In genomic region chr5:171813270-171813669, GRCh38 we compare ENCODE assay signal across 29 cellular contexts. TPM values are rescaled to one million over a fixed set of nuclear protein-coding genes. Genes with fewer than 3 reads are reported as not detected.
DNase-seq lines count a peak whose midpoint lies in the region; ATAC-seq, FAIRE-seq and TF ChIP-seq lines count a peak whose summit lies in the region.
"Had no signal": no experiment of that assay in that cellular context is flagged by ENCODE, and none has a peak within 500 bp of the region (broad histone marks: within the 10 kb centered on the region; RNA-seq: fewer than 3 reads in every experiment).

No MANE protein-coding gene starts in this region.

- WGBS in K562 (ENCODE audit: insufficient coverage, low coverage, missing lambda C conversion rate): 2% methylated on average over 4 of the region's 4 CpGs

- BruUV-seq in K562 (replicated peaks; lab: Mats Ljungman, UMichigan): no TSS peak

- no peak for TF ChIP-seq POLR2A in K562 (conservative IDR thresholded peaks at IDR 0.05)

- no peak for ATAC-seq in K562
- ATAC-seq: GM12878 had no signal

- CTCF ChIA-PET in K562 (lab: Yijun Ruan, JAX; ENCODE audit: low intra/inter-chr PET ratio): no interaction called here

- no peak overlapping the region for H2AFZ ChIP-seq in K562 (ENCODE audit: low read depth, low read length)

- H3K79me2 ChIP-seq in K562 (ENCODE audit: control insufficient read depth, insufficient read depth, low read length): no peaks in the 10 kb centered on the region

- H3K27me3 Mint-ChIP-seq in chondrocyte (ENCODE audit: low read depth): peaks cover 6% of the 10 kb centered on the region

- peaks cover 23 to 36% of the 10 kb centered on the region in 2 experiments for H3K27me3 ChIP-seq in K562 (ENCODE audit: control insufficient read depth in 2 of 2, insufficient read depth in 2 of 2, low read length in 2 of 2)
- H3K27me3 ChIP-seq: BLaER1 had no signal

- H3K4me1 ChIP-seq in K562 (replicated peaks in 1 of 2; ENCODE audit: control insufficient read depth in 2 of 2, insufficient read depth in 2 of 2, low read length in 2 of 2): no peaks in the 10 kb centered on the region
- H3K4me1 ChIP-seq: BE2C, BLaER1 had no signal

- no peaks in the 10 kb centered on the region for H3K36me3 ChIP-seq in K562 (ENCODE audit: control insufficient read depth, insufficient read depth, low read length)
- H3K36me3 ChIP-seq: BE2C, BLaER1 had no signal

- no peak overlapping the region for H3K27ac Mint-ChIP-seq in chondrocyte (ENCODE audit: unreplicated experiment)
- H3K27ac Mint-ChIP-seq: CD14-positive monocyte; CD4-positive, alpha-beta memory T cell; CD4-positive, CD25-positive, alpha-beta regulatory T cell; CD8-positive, alpha-beta memory T cell had no signal

- H3K9ac ChIP-seq in K562 (ENCODE audit: insufficient read depth in 1 of 2, low read depth in 2 of 2, low read length in 2 of 2): no peak overlapping the region
- H3K9ac ChIP-seq: BLaER1 had no signal

- no peaks in the 10 kb centered on the region; the same call in 1 of the 2 replicates for H4K20me1 ChIP-seq in K562 (replicated peaks; ENCODE audit: control insufficient read depth, insufficient read depth, low read length)
- H4K20me1 ChIP-seq: BLaER1 had no signal

- no peak overlapping the region for H3K4me2 ChIP-seq in K562 (ENCODE audit: insufficient read depth, low read length)
- H3K4me2 ChIP-seq: BLaER1 had no signal

- H3K9me3 Mint-ChIP-seq in chondrocyte (ENCODE audit: low read depth): peaks cover 17% of the 10 kb centered on the region

- H3K9me3 ChIP-seq in K562 (replicated peaks; ENCODE audit: control insufficient read depth, insufficient read depth, low read depth, low read length): no peaks in the 10 kb centered on the region
- H3K9me3 ChIP-seq: BE2C had no signal

- TF ChIP-seq RAD21 in K562 (CRISPR knock-in tag; conservative IDR thresholded peaks at IDR 0.05 in 1 of 2, IDR thresholded peaks at IDR 0.05 in 1 of 2): no peak

- no peak for FAIRE-seq in K562 (lab: Jason Lieb, UNC)
- FAIRE-seq: A204.1, GM12878, GM12892, GM18507 had no signal

- POLR2A ChIA-PET in K562 (lab: Yijun Ruan, JAX): interaction anchor here (1.6 kb wide), 1 partner anchor 10 kb away, joined by 3 read pairs; no protein-coding TSS in a partner anchor

- DNase-seq in K562 (ENCODE audit: extremely low read depth in 1 of 4, low spot score in 3 of 4): no peak
- DNase-seq in kidney tubule cell (ENCODE audit: low spot score): peak; percentile 33
- no peak for DNase-seq in NCI-H1930 (lab: John Stamatoyannopoulos, UW)
- DNase-seq in activated T-cell treated with anti-CD3 and anti-CD28 coated beads, Interleukin-2, amount 50 U/mL, for 1 hour: no peak
- no peak for DNase-seq in chondrocyte (ENCODE audit: low spot score)
- DNase-seq: 8988T; ACHN; BE2C; C1 segment of cervical spinal cord; CD4-positive, alpha-beta memory T cell; CD4-positive, CD25-positive, alpha-beta regulatory T cell; CD8-positive, alpha-beta memory T cell; COR-L47; DMS 273 treated with DMSO at 0.1 percent for 48 hours; DMS153; DMS79; DND-41; EL; GDM1 had no signal

- no peak for TF ChIP-seq EP300 in K562 (IDR thresholded peaks at IDR 0.05; ENCODE audit: low read length)

- no peaks in the 10 kb centered on the region for H3K9me1 ChIP-seq in K562 (ENCODE audit: control insufficient read depth, insufficient read depth, low read length)

- no peak overlapping the region for H3K27ac ChIP-seq in K562 (ENCODE audit: extremely low read depth, low read depth, low read length)
- H3K27ac ChIP-seq: BLaER1 had no signal

- H3K36me3 Mint-ChIP-seq in chondrocyte (ENCODE audit: low read depth): peaks cover 7% of the 10 kb centered on the region
- H3K36me3 Mint-ChIP-seq: CD14-positive monocyte; CD4-positive, CD25-positive, alpha-beta regulatory T cell had no signal

- intact Hi-C loops in K562 (cut with micrococcal nuclease): no loop called here

- H3K4me3 Mint-ChIP-seq in chondrocyte (ENCODE audit: unreplicated experiment): no peak overlapping the region
- H3K4me3 Mint-ChIP-seq: CD14-positive monocyte; CD4-positive, alpha-beta memory T cell; CD4-positive, CD25-positive, alpha-beta regulatory T cell; CD8-positive, alpha-beta memory T cell had no signal

- in situ Hi-C loops in K562 (cut with MboI): no loop called here

- TF ChIP-seq CTCF in K562 (IDR thresholded peaks at IDR 0.05 in 2 of 3, conservative IDR thresholded peaks at IDR 0.05 in 1 of 3; ENCODE audit: insufficient read depth in 2 of 3, low read depth in 1 of 3, low read length in 3 of 3): no peak
- no peak for TF ChIP-seq CTCF in chondrocyte (IDR thresholded peaks at IDR 0.05)

- H3K4me1 Mint-ChIP-seq in chondrocyte (ENCODE audit: low read depth): no peaks in the 10 kb centered on the region
- H3K4me1 Mint-ChIP-seq: CD4-positive, alpha-beta memory T cell; CD4-positive, CD25-positive, alpha-beta regulatory T cell; CD8-positive, alpha-beta memory T cell had no signal

- H3K4me3 ChIP-seq in K562: no peak overlapping the region
- H3K4me3 ChIP-seq: BLaER1, GM12878 had no signal

TF ChIP-seq in K562, 482 proteins besides CTCF, POLR2A, EP300 and RAD21:
- no peak for TF ChIP-seq GTF2F1 (IDR thresholded peaks at IDR 0.05; ENCODE audit: low read depth, low read length)
- peak; percentile 58 for TF ChIP-seq RBM25 (IDR thresholded peaks at IDR 0.05; ENCODE audit: low read depth, low read length, severe bottlenecking)

RNA-seq across cellular contexts. Expression of gene SMIM23, which starts 27.7 kb away (rescaled TPM):
- not detected in 2 replicates for total RNA-seq in K562 (2011; cell fraction: chromatin; rRNA removed; ENCODE audit: low replicate concordance)
- not detected in 2 replicates for total RNA-seq in K562 (2011; cell fraction: nucleolus; rRNA removed)
- total RNA-seq in K562 (2011; cell fraction: nucleoplasm; rRNA removed): not detected in 2 replicates
- total RNA-seq in K562 (2014; rRNA removed): not detected in 2 replicates
- not detected in 2 replicates for total RNA-seq in K562 (2014; rRNA removed; fragmentation: Illumina TruSeq; extraction: Trizol)
- not detected in 2 replicates for total RNA-seq in K562 (2015; rRNA removed; fragmentation: Illumina TruSeq; extraction: Trizol)
- not detected in 2 replicates for total RNA-seq in K562 (2021)
- not detected in 2 replicates for polyA plus RNA-seq in K562 (2011; rRNA removed)
- polyA plus RNA-seq in K562 (2011; cell fraction: cytosol; rRNA removed): not detected in 2 replicates
- not detected in 2 replicates for polyA plus RNA-seq in K562 (2011; cell fraction: nucleus; rRNA removed)
- polyA plus RNA-seq in K562 (2012): not detected in 2 replicates
- not detected in 2 replicates for polyA plus RNA-seq in K562 (2014; fragmentation: Illumina TruSeq; extraction: Trizol)
- polyA plus RNA-seq in K562 (2014; fragmentation: Nextera tagmentation; extraction: Ambion mirVana): not detected
- polyA plus RNA-seq in K562 (2014; rRNA removed): not detected in 2 replicates
- not detected in 2 replicates for polyA minus RNA-seq in K562 (2011; rRNA and poly(A)+ RNA removed)
- polyA minus RNA-seq in K562 (2011; cell fraction: cytosol; rRNA and poly(A)+ RNA removed): not detected in 2 replicates
- not detected in 2 replicates for polyA minus RNA-seq in K562 (2011; cell fraction: nucleus; rRNA and poly(A)+ RNA removed)
- not detected in 3 replicates for total RNA-seq in chondrocyte
- total RNA-seq: A673; CD4-positive, alpha-beta memory T cell; CD4-positive, CD25-positive, alpha-beta regulatory T cell; CD8-positive, alpha-beta memory T cell; Daoy; G401; GM12878 had no signal
- polyA plus RNA-seq: AG04450; CD14-positive monocyte; CD4-positive, alpha-beta memory T cell; CD4-positive, CD25-positive, alpha-beta regulatory T cell; CD8-positive, alpha-beta memory T cell; GM12878 had no signal
